ENCODE assay signal across 9 cellular contexts in the genomic region with DNA sequence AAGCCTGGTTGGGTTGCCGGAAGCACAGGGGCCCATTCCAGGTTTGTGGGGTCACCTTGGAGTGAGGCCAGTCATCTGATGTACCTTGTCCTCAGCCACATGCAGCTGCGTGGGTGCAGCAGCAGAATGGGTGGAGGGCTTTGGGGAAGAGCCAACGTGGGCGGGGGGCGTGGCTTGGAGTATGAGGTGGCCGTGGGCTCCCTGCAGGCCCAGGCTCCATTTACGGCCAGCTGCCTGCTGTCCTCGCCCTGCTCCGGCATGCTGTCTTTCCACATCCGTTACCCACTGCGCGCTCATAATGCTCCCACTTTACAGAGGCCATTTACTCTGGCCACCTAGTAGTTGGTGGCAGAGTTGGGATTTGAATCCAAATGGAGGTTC. TPM values are rescaled to one million over a fixed set of nuclear protein-coding genes. Genes with fewer than 3 reads are reported as not detected.
DNase-seq lines count a peak whose midpoint lies in the region; ATAC-seq, FAIRE-seq and TF ChIP-seq lines count a peak whose summit lies in the region.
"Had no signal": no experiment of that assay in that cellular context is flagged by ENCODE, and none has a peak within 500 bp of the region (broad histone marks: within the 10 kb centered on the region; RNA-seq: fewer than 3 reads in every experiment).

No MANE protein-coding gene starts in this region.

- H3K79me2 ChIP-seq in H9 (ENCODE audit: insufficient read depth, low read length) = no peaks in the 10 kb centered on the region

- no peak overlapping the region for H4K8ac ChIP-seq in H9 (replicated peaks; ENCODE audit: insufficient read length, low read depth, low read length)

- H3K27me3 Mint-ChIP-seq in H9 (ENCODE audit: low read depth) (peaks cover 1% of the 10 kb centered on the region), WTC11 (ENCODE audit: low read depth) (no peaks in the 10 kb centered on the region)
- peaks cover 7% of the 10 kb centered on the region for H3K27me3 Mint-ChIP-seq in activated CD4-positive, alpha-beta memory T cell treated with anti-CD3 and anti-CD28 coated beads, Interleukin-2, amount 10 ng/mL, durations not matched to agents 7 days and 5 days

- H2BK15ac ChIP-seq in H9 (ENCODE audit: low read depth, low read length) = no peak overlapping the region

- H3K27me3 ChIP-seq in H9 (ENCODE audit: insufficient read depth, low read length) (no peaks in the 10 kb centered on the region), right lobe of liver (no peaks in the 10 kb centered on the region)

- H2AK5ac ChIP-seq in H9 (ENCODE audit: insufficient read length, low read length) = no peak overlapping the region

- H3K4ac ChIP-seq in H9 (ENCODE audit: low read depth, low read length) = no peak overlapping the region

- H3K36me3 Mint-ChIP-seq in H9 (ENCODE audit: insufficient read depth in 1 of 3, low read depth in 3 of 3) = no peaks in the 10 kb centered on the region
- no peaks in the 10 kb centered on the region for H3K36me3 Mint-ChIP-seq in WTC11
- H3K36me3 Mint-ChIP-seq in activated CD4-positive, alpha-beta memory T cell treated with anti-CD3 and anti-CD28 coated beads, Interleukin-2, amount 10 ng/mL, durations not matched to agents 7 days and 5 days (ENCODE audit: low read depth) = no peaks in the 10 kb centered on the region
- H3K36me3 Mint-ChIP-seq: IgD-negative memory B cell had no signal

- H3K23me2 ChIP-seq in H9 (ENCODE audit: insufficient read length, low read depth, low read length, poor library complexity, severe bottlenecking) = peaks cover 7% of the 10 kb centered on the region

- no peak overlapping the region for H2BK12ac ChIP-seq in H9 (ENCODE audit: insufficient read length, low read depth, low read length)

- H3K27ac ChIP-seq in A549 = peak overlapping the region; percentile 83 to 93
- no peak overlapping the region for H3K27ac ChIP-seq in H9 (ENCODE audit: insufficient read length, low read depth, low read length)
- peak overlapping the region in 1 of 3 donors; percentile 5 for H3K27ac ChIP-seq in right lobe of liver

- DNase-seq in A549 (ENCODE audit: low read depth in 1 of 2, low spot score in 1 of 2) (no peak), H9 (peak; percentile 47), WTC11 (ENCODE audit: low spot score) (no peak), right lobe of liver (peak in 2 of 3 donors; percentile 55 to 58), T-helper 2 cell (no peak), NCI-H187 (lab: John Stamatoyannopoulos, UW) (no peak)
- DNase-seq in activated CD4-positive, alpha-beta memory T cell treated with anti-CD3 and anti-CD28 coated beads, Interleukin-2, amount 10 ng/mL, durations not matched to agents 7 days and 5 days = no peak

- H3K4me3 ChIP-seq in A549 (no peak overlapping the region), right lobe of liver (no peak overlapping the region)

- no peak for TF ChIP-seq EP300 in A549 (IDR thresholded peaks at IDR 0.05)

- no peaks in the 10 kb centered on the region for H3K9me3 Mint-ChIP-seq in H9
- H3K9me3 Mint-ChIP-seq in WTC11 = no peaks in the 10 kb centered on the region
- H3K9me3 Mint-ChIP-seq in activated CD4-positive, alpha-beta memory T cell treated with anti-CD3 and anti-CD28 coated beads, Interleukin-2, amount 10 ng/mL, durations not matched to agents 7 days and 5 days = no peaks in the 10 kb centered on the region
- H3K9me3 Mint-ChIP-seq: IgD-negative memory B cell had no signal

- intact Hi-C loops in right lobe of liver (cut with DNase I) = loop anchor here (10.0 kb wide), 2 partner anchors 124 to 154 kb away; no protein-coding TSS in a partner anchor

- H4K5ac ChIP-seq in H9 (ENCODE audit: insufficient read length, low read depth, low read length) = no peak overlapping the region

- FAIRE-seq in A549 (lab: Jason Lieb, UNC) = no peak

- H3K36me3 ChIP-seq in right lobe of liver = no peaks in the 10 kb centered on the region

- H3K9me3 ChIP-seq in A549 = no peaks in the 10 kb centered on the region
- H3K9me3 ChIP-seq in H9 (ENCODE audit: control insufficient read depth, low read depth, low read length) = no peaks in the 10 kb centered on the region
- H3K9me3 ChIP-seq in right lobe of liver = no peaks in the 10 kb centered on the region

- H3K56ac ChIP-seq in H9 (ENCODE audit: insufficient read length, low read depth, low read length) = no peak overlapping the region

- TF ChIP-seq RAD21 in A549 (conservative IDR thresholded peaks at IDR 0.05 in 1 of 2, IDR thresholded peaks at IDR 0.05 in 1 of 2) = no peak

- H3K27ac Mint-ChIP-seq in H9 = no peak overlapping the region
- no peak overlapping the region for H3K27ac Mint-ChIP-seq in WTC11
- no peak overlapping the region for H3K27ac Mint-ChIP-seq in activated CD4-positive, alpha-beta memory T cell treated with anti-CD3 and anti-CD28 coated beads, Interleukin-2, amount 10 ng/mL, durations not matched to agents 7 days and 5 days
- H3K27ac Mint-ChIP-seq: IgD-negative memory B cell had no signal

- no peak overlapping the region for H4K91ac ChIP-seq in H9 (ENCODE audit: insufficient read length, low read depth, low read length)

- H3K4me1 Mint-ChIP-seq in H9 (peaks cover 11 to 13% of the 10 kb centered on the region in 2 experiments), WTC11 (peaks cover 14% of the 10 kb centered on the region; the same call in 1 of the 2 replicates)
- peaks cover 13% of the 10 kb centered on the region for H3K4me1 Mint-ChIP-seq in activated CD4-positive, alpha-beta memory T cell treated with anti-CD3 and anti-CD28 coated beads, Interleukin-2, amount 10 ng/mL, durations not matched to agents 7 days and 5 days

- TF ChIP-seq POLR2A in A549 (IDR thresholded peaks at IDR 0.05; ENCODE audit: low read length) = no peak
- TF ChIP-seq POLR2A in right lobe of liver (IDR thresholded peaks at IDR 0.05) = no peak

- H3K4me3 Mint-ChIP-seq in H9 = no peak overlapping the region
- peak overlapping the region; percentile 81 for H3K4me3 Mint-ChIP-seq in WTC11
- H3K4me3 Mint-ChIP-seq in activated CD4-positive, alpha-beta memory T cell treated with anti-CD3 and anti-CD28 coated beads, Interleukin-2, amount 10 ng/mL, durations not matched to agents 7 days and 5 days = no peak overlapping the region

- H3K23ac ChIP-seq in H9 (ENCODE audit: insufficient read length, low read depth, low read length) = no peak overlapping the region

- H3K4me1 ChIP-seq in A549 = peaks cover 14% of the 10 kb centered on the region
- no peaks in the 10 kb centered on the region; the same call in 1 of the 2 replicates for H3K4me1 ChIP-seq in H9 (ENCODE audit: insufficient read depth, low read length)
- H3K4me1 ChIP-seq in right lobe of liver = peaks cover 0 to 16% (median 8%) of the 10 kb centered on the region in 4 donors

- H2BK20ac ChIP-seq in H9 (ENCODE audit: low read depth, low read length, poor library complexity, severe bottlenecking) = no peak overlapping the region

- H3K4me2 ChIP-seq in A549 (peak overlapping the region; percentile 89), H9 (ENCODE audit: insufficient read depth, insufficient read length, low read length) (no peak overlapping the region)

- H2BK120ac ChIP-seq in H9 (ENCODE audit: low read depth, low read length, poor library complexity, severe bottlenecking) = no peak overlapping the region

- H3K18ac ChIP-seq in H9 (ENCODE audit: insufficient read length, low read depth, low read length) = no peak overlapping the region

- H3K79me1 ChIP-seq in H9 (ENCODE audit: insufficient read depth, low read depth, low read length, poor library complexity, severe bottlenecking) = no peaks in the 10 kb centered on the region

- no peak overlapping the region for H3T11ph ChIP-seq in H9 (ENCODE audit: low read length)

- ATAC-seq in A549 (peak; percentile 20 to 38; a peak in 5 of 6 replicates), WTC11 (peak; percentile 50), right lobe of liver (peak in 3 of 4 donors; percentile 2 to 43 (median 25)), HG02870 (IDR thresholded peaks at IDR 0.05; ENCODE audit: unreplicated experiment) (no peak)

- H2BK5ac ChIP-seq in H9 (ENCODE audit: insufficient read length, low read length) = no peak overlapping the region

- H3K14ac ChIP-seq in H9 (ENCODE audit: insufficient read depth, low read length) = no peak overlapping the region

- 89% methylated on average over 7 of the region's 12 CpGs for WGBS in A549 (ENCODE audit: missing lambda C conversion rate)
- WGBS in H9 (ENCODE audit: extremely low coverage, insufficient read length, low lambda C conversion rate) = no CpG with 5 or more reads among the region's 12 CpGs
- WGBS in right lobe of liver (ENCODE audit: insufficient coverage, low coverage, low lambda C conversion rate, missing lambda C conversion rate) = 39% methylated on average over 7 of the region's 12 CpGs

- CTCF ChIA-PET in A549 (lab: Yijun Ruan, JAX) = interaction anchor here (0.6 to 4.1 kb wide), 50 partner anchors 8 to 830 kb away, joined by 3 to 68 read pairs (median 5); no protein-coding TSS in a partner anchor
- CTCF ChIA-PET in WTC11 (lab: Charles Lee) = interaction anchor here (0.9 to 4.0 kb wide), 62 partner anchors 9 to 455 kb away, joined by 3 to 58 read pairs (median 7); a partner anchor contains a TSS
- CTCF ChIA-PET in activated CD4-positive, alpha-beta memory T cell treated with anti-CD3 and anti-CD28 coated beads, Interleukin-2, amount 10 ng/mL, durations not matched to agents 7 days and 5 days (lab: Charles Lee) = interaction anchor here (0.8 to 2.5 kb wide), 25 partner anchors 11 to 416 kb away, joined by 3 to 42 read pairs (median 4); a partner anchor contains a TSS

- peaks cover 2% of the 10 kb centered on the region for H4K20me1 ChIP-seq in H9 (ENCODE audit: control insufficient read depth, insufficient read depth, insufficient read length)

- POLR2A ChIA-PET in A549 (lab: Yijun Ruan, JAX) = interaction anchor here (0.9 to 1.1 kb wide), 2 partner anchors 154 to 252 kb away, joined by 3 to 5 read pairs; a partner anchor contains a TSS
- POLR2A ChIA-PET in WTC11 (lab: Charles Lee) = interaction anchor here (0.8 to 1.2 kb wide), 3 partner anchors 46 to 252 kb away, joined by 3 to 4 read pairs (median 3); a partner anchor contains a TSS
- POLR2A ChIA-PET in activated CD4-positive, alpha-beta memory T cell treated with anti-CD3 and anti-CD28 coated beads, Interleukin-2, amount 10 ng/mL, durations not matched to agents 7 days and 5 days (lab: Charles Lee) = interaction anchor here (1.0 to 1.2 kb wide), 2 partner anchors 153 to 485 kb away, joined by 3 read pairs; no protein-coding TSS in a partner anchor

- no peak overlapping the region for H3K9ac ChIP-seq in H9 (ENCODE audit: extremely low read depth, insufficient read length, low read length)

- TF ChIP-seq CTCF in A549 (IDR thresholded peaks at IDR 0.05) = no peak
- no peak for TF ChIP-seq CTCF in H9 (conservative IDR thresholded peaks at IDR 0.05)
- no peak for TF ChIP-seq CTCF in WTC11 (IDR thresholded peaks at IDR 0.05)
- no peak for TF ChIP-seq CTCF in right lobe of liver (IDR thresholded peaks at IDR 0.05)

- H2AFZ ChIP-seq in H9 (ENCODE audit: low read length) = no peak overlapping the region

RNA-seq across cellular contexts. Expression of a gene that starts 27.8 kb away (rescaled TPM):
- polyA plus RNA-seq in A549 (2011; rRNA removed) (0.09 and 0.22 TPM in 2 replicates), A549 (2017; fragmentation: RNase III; extraction: RNeasy Plus Mini Kit Qiagen cat#74134 plus additional on column Dnase treatment) (0.88 to 1.2 TPM (median 1.1 TPM) in 3 replicates)
- polyA plus RNA-seq in A549 (2012; cell fraction: cytosol; rRNA removed) = 0.50 and 0.78 TPM in 2 replicates
- 1.4 and 2.1 TPM in 2 replicates for polyA plus RNA-seq in A549 (2012; cell fraction: nucleus; rRNA removed)
- 0.33 and 0.63 TPM in 2 replicates for polyA minus RNA-seq in A549 (2011; rRNA and poly(A)+ RNA removed)
- total RNA-seq in H9 (2021) (2.5 TPM in 2 replicates), WTC11 (2021) (7.2 to 8.4 TPM (median 8.4 TPM) in 3 replicates), right lobe of liver (10 to 100 TPM; 10.1 to 40.4 (median 30.2) TPM)
- not detected for total RNA-seq in activated CD4-positive, alpha-beta memory T cell treated with anti-CD3 and anti-CD28 coated beads, Interleukin-2, amount 10 ng/mL, durations not matched to agents 7 days and 5 days
- polyA plus RNA-seq: IgD-negative memory B cell had no signal

Comparison
In these comparisons a context has a peak if more than half of its experiments do, and no peak if none do; other contexts are left out.
1. DNase-seq: peak in H9 (single experiment) and right lobe of liver (2 of 3); none in A549 (0 of 2), WTC11 (single experiment), activated CD4-positive, alpha-beta memory T cell treated with anti-CD3 and anti-CD28 coated beads, Interleukin-2, amount 10 ng/mL, durations not matched to agents 7 days and 5 days (single experiment), T-helper 2 cell (0 of 5) and NCI-H187 (0 of 2).